Comparison of ENCODE assay signal across 18 cellular contexts in the genomic region with DNA sequence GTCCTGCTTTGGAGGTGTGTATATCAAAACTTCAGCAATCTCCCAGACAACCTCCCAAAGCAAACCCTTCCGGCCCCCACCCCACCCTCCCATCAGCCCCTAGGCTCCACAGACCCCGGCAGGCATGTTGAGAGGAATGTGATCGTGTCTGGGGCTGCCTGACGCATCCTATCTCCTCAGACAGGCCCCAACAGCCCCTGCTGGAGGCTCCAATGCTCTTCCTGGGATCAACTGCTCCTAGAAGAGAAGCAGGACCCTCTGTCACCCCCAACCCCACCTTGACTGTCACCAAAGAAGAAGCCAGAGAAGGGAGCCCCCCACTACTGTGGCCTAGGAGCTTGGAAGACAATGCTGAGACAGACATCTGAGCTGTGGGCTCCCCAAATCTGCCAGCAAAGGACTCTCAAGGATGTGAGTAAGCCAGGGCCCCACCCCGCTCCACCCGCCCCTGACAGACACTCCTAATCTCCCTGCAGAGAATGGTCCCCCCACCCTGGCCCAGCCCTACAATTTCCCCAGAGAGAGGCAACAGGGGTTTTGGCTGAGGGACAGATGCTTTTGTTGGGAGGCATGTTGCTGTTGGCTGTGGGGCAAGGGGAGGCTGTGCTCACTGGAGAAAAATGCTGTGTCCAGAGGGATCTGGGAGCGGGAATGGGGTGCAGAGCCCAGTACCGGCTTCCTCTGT. TPM values are rescaled to one million over a fixed set of nuclear protein-coding genes. Genes with fewer than 3 reads are reported as not detected.
"Had no signal": no experiment of that assay in that cellular context is flagged by ENCODE, and none has a peak within 500 bp of the region (broad histone marks: within the 10 kb centered on the region; RNA-seq: fewer than 3 reads in every experiment).

No MANE protein-coding gene starts in this region.

- H3K9me3 Mint-ChIP-seq: dendritic cell treated with granulocyte-macrophage colony-stimulating factor and Interleukin-4, amounts not matched to agents 40 ng/mL and 50 ng/mL, for 4 days; naive thymus-derived CD8-positive, alpha-beta T cell; stimulated activated memory B cell treated with anti-CD40 and anti-IgM and Interleukin-4, amounts not matched to agents 10 μg/mL and 1 μg/mL and 100 μg/mL, for 72 hours had no signal

- H3K36me3 Mint-ChIP-seq: stimulated activated memory B cell treated with anti-CD40 and anti-IgM and Interleukin-4, amounts not matched to agents 10 μg/mL and 1 μg/mL and 100 μg/mL, for 72 hours had no signal

- ATAC-seq: left lobe of liver; mucosa of descending colon; naive thymus-derived CD8-positive, alpha-beta T cell; stimulated activated memory B cell treated with anti-CD40 and anti-IgM and Interleukin-4, amounts not matched to agents 10 μg/mL and 1 μg/mL and 100 μg/mL, for 72 hours had no signal

- H3K4me3 ChIP-seq: adrenal gland, hepatocyte, mucosa of descending colon, transverse colon had no signal

- H3K4me3 Mint-ChIP-seq: dendritic cell treated with granulocyte-macrophage colony-stimulating factor and Interleukin-4, amounts not matched to agents 40 ng/mL and 50 ng/mL, for 4 days; naive thymus-derived CD8-positive, alpha-beta T cell; stimulated activated memory B cell treated with anti-CD40 and anti-IgM and Interleukin-4, amounts not matched to agents 10 μg/mL and 1 μg/mL and 100 μg/mL, for 72 hours had no signal

- DNase-seq: activated naive CD4-positive, alpha-beta T cell treated with anti-CD3 and anti-CD28 coated beads, Interleukin-2, amount 50 U/mL, for 16 hours; activated T-cell treated with anti-CD3 and anti-CD28 coated beads for 4 hours; adrenal gland; effector memory CD4-positive, alpha-beta T cell; islet precursor cell; mucosa of descending colon; naive thymus-derived CD8-positive, alpha-beta T cell; retina; stimulated activated CD4-positive, alpha-beta T cell treated with anti-CD3 and anti-CD28 coated beads, Interleukin-2, amount 100 ng/mL, for 48 hours; transverse colon had no signal

- H3K27ac Mint-ChIP-seq: dendritic cell treated with granulocyte-macrophage colony-stimulating factor and Interleukin-4, amounts not matched to agents 40 ng/mL and 50 ng/mL, for 4 days; naive thymus-derived CD8-positive, alpha-beta T cell; stimulated activated memory B cell treated with anti-CD40 and anti-IgM and Interleukin-4, amounts not matched to agents 10 μg/mL and 1 μg/mL and 100 μg/mL, for 72 hours had no signal

- H3K9me3 ChIP-seq: adrenal gland, mucosa of descending colon, neutrophil, transverse colon had no signal

- H3K36me3 ChIP-seq: adrenal gland, neutrophil, transverse colon had no signal

- H3K27ac ChIP-seq: adrenal gland, hepatocyte, neutrophil, parathyroid adenoma, transverse colon had no signal

- H3K4me1 Mint-ChIP-seq: naive thymus-derived CD8-positive, alpha-beta T cell; stimulated activated memory B cell treated with anti-CD40 and anti-IgM and Interleukin-4, amounts not matched to agents 10 μg/mL and 1 μg/mL and 100 μg/mL, for 72 hours had no signal

- H3K27me3 ChIP-seq: adrenal gland, hepatocyte, neutrophil, transverse colon had no signal

- H3K4me1 ChIP-seq: adrenal gland, parathyroid adenoma had no signal

RNA-seq across cellular contexts. Expression of a gene that starts 1.6 kb away (rescaled TPM):
- total RNA-seq: activated CD8-positive, alpha-beta memory T cell treated with anti-CD3 and anti-CD28 coated beads for 36 hours; glomerular endothelial cell; left lobe of liver; naive thymus-derived CD8-positive, alpha-beta T cell had no signal
- polyA plus RNA-seq: naive thymus-derived CD8-positive, alpha-beta T cell had no signal

RNA-seq across cellular contexts. Expression of a gene that starts 16.4 kb away (rescaled TPM):
- total RNA-seq: activated CD8-positive, alpha-beta memory T cell treated with anti-CD3 and anti-CD28 coated beads for 36 hours; glomerular endothelial cell; hepatocyte; left lobe of liver; mucosa of descending colon; naive thymus-derived CD8-positive, alpha-beta T cell; transverse colon had no signal
- polyA plus RNA-seq: hepatocyte; naive thymus-derived CD8-positive, alpha-beta T cell had no signal

RNA-seq across cellular contexts. Expression of a gene that starts 24.3 kb away (rescaled TPM):
- total RNA-seq: activated CD8-positive, alpha-beta memory T cell treated with anti-CD3 and anti-CD28 coated beads for 36 hours; glomerular endothelial cell; left lobe of liver; mucosa of descending colon; naive thymus-derived CD8-positive, alpha-beta T cell had no signal
- polyA plus RNA-seq: naive thymus-derived CD8-positive, alpha-beta T cell had no signal

RNA-seq across cellular contexts. Expression of a gene that starts 36.1 kb away (rescaled TPM):
- total RNA-seq: left lobe of liver; naive thymus-derived CD8-positive, alpha-beta T cell had no signal
- polyA plus RNA-seq: naive thymus-derived CD8-positive, alpha-beta T cell had no signal
